Comparison of ENCODE assay signal across 1 cellular context in genomic region chr13:85520445-85520844, GRCh38.
TF ChIP-seq lines count a peak whose summit lies in the region.

No MANE protein-coding gene starts in this region.

TF ChIP-seq in SK-N-SH, 30 proteins besides CTCF, POLR2A, EP300 and RAD21 (continued from another document):
- TF ChIP-seq NFIC (IDR thresholded peaks at IDR 0.05; ENCODE audit: borderline replicate concordance) (no peak), JUND (IDR thresholded peaks at IDR 0.05) (no peak), ELF1 (IDR thresholded peaks at IDR 0.05) (no peak), GABPA (IDR thresholded peaks at IDR 0.05; ENCODE audit: low read depth) (no peak), CHD2 (IDR thresholded peaks at IDR 0.05; ENCODE audit: low read length, partially characterized antibody) (no peak)
